Comparison of ENCODE assay signal across 2 cellular contexts in the genomic region with DNA sequence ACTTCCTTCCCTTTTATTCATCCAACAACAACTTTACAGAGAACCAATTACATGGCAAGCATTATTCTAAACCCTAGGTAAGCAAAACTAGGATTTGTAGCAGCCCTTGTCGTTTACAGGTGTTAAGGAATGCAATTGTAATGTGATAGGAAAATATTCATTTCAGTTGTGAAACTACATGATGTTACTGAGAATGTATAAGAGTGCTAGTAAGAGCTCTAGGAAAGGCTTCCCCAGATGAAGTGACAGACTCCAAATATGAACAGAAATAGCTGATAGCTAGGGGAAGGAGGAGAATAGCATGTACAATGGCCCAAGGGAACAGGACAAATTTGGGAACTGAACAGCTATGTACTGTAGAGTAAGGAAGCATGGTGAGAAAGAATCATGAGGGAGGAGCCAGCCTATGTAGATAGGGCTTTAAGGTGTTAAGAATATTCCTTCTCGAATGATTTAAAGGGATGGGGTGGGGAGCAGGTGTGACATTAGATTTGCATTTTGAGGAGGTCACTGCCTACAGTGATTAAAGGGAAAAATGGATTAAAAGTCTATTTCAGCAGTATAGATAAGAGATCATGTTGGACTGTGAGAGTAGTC.
TF ChIP-seq lines count a peak whose summit lies in the region.

No MANE protein-coding gene starts in this region.

TF ChIP-seq in HepG2, 621 proteins besides CTCF, POLR2A, EP300 and RAD21:
- TF ChIP-seq RBM22 (optimal IDR thresholded peaks at IDR 0.05; ENCODE audit: low read length): peak; percentile 55
- TF ChIP-seq ZNF589 (CRISPR knock-in tag; conservative IDR thresholded peaks at IDR 0.05): no peak
- TF ChIP-seq PAF1 (CRISPR knock-in tag; IDR thresholded peaks at IDR 0.05): 0 out of 2 replicates have a peak, but pooled peaks have one; percentile 51
- no peak for TF ChIP-seq ZNF552 (CRISPR knock-in tag; IDR thresholded peaks at IDR 0.05; ENCODE audit: borderline replicate concordance)
- TF ChIP-seq NFRKB (IDR thresholded peaks at IDR 0.05): no peak
- TF ChIP-seq SSRP1 (CRISPR knock-in tag; IDR thresholded peaks at IDR 0.05): peak; percentile 67; the same call in 1 of the 2 replicates

TF ChIP-seq in GM12891, 5 proteins besides CTCF, POLR2A, EP300 and RAD21:
- TF ChIP-seq POLR2AphosphoS5 (IDR thresholded peaks at IDR 0.05; ENCODE audit: low read depth, low read length): 0 out of 2 replicates have a peak, but pooled peaks have one; percentile 38
- TF ChIP-seq PAX5 (IDR thresholded peaks at IDR 0.05; ENCODE audit: insufficient read depth, low read length, severe bottlenecking): no peak
- TF ChIP-seq TAF1 (IDR thresholded peaks at IDR 0.05; ENCODE audit: low read depth, low read length): no peak
